ENCODE assay signal across 8 cellular contexts in the genomic region with DNA sequence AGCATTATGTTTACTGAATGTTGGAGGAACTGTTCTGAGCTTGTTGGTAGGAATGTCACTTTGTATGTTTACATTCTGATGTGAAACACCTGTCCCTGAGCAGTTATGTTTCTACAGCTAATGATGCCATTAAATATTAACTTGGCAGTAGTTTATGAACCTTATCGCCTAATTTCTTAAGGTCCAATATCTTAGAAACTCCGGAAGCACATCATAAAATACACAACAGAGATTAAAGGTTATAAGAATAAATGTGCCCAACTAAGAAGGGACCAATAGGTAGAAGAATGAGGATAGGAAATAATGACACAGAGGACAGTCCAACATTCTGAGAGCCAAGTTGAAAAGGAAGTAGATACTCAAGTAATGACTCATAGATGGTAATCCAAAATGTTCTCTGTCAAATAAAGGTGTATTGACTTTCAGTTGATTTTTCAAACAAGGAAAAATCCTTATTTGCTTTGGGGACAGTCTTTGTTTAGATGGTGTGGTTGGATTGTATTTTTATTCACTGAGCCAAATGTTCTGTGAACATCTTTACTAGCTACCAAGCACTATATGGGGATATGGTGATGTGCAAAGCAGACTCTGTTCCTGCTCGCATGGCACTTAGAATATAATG. TPM values are rescaled to one million over a fixed set of nuclear protein-coding genes. Genes with fewer than 3 reads are reported as not detected.
A peak's percentile ranks its signal among the peaks of the same experiment; 100 is the strongest.
DNase-seq lines count a peak whose midpoint lies in the region; ATAC-seq and TF ChIP-seq lines count a peak whose summit lies in the region.

No MANE protein-coding gene starts in this region.

- ATAC-seq in left ventricle myocardium superior = peak; percentile 27
- ATAC-seq in HG03520 (IDR thresholded peaks at IDR 0.05; ENCODE audit: unreplicated experiment) = peak; percentile 71
- peak; percentile 75 to 87 (median 76) for ATAC-seq in right lobe of liver
- ATAC-seq in GM21515 (IDR thresholded peaks at IDR 0.05; ENCODE audit: unreplicated experiment) = no peak
- ATAC-seq in HG03439 (IDR thresholded peaks at IDR 0.05; ENCODE audit: unreplicated experiment) = no peak

- H3K36me3 ChIP-seq in right lobe of liver = no peaks in the 10 kb centered on the region

- TF ChIP-seq CTCF in VCaP (conservative IDR thresholded peaks at IDR 0.05) (no peak), right lobe of liver (IDR thresholded peaks at IDR 0.05) (no peak)

- no peak overlapping the region for H3K4me3 ChIP-seq in right lobe of liver

- TF ChIP-seq POLR2A in right lobe of liver (IDR thresholded peaks at IDR 0.05) = no peak

- H3K9me3 ChIP-seq in right lobe of liver = no peaks in the 10 kb centered on the region

- peaks cover 0 to 20% (median 9%) of the 10 kb centered on the region in 4 donors for H3K4me1 ChIP-seq in right lobe of liver

- peak overlapping the region; percentile 69 for H3K27ac ChIP-seq in VCaP
- peak overlapping the region in 2 of 3 donors; percentile 24 to 27 for H3K27ac ChIP-seq in right lobe of liver

- no peak for DNase-seq in left ventricle myocardium superior
- no peak for DNase-seq in cardiac septum (ENCODE audit: low spot score)
- no peak for DNase-seq in right lobe of liver
- DNase-seq in AML-193 (lab: John Stamatoyannopoulos, UW) = no peak

- 39% methylated on average over 3 of the region's 3 CpGs for WGBS in right lobe of liver (ENCODE audit: insufficient coverage, low coverage, low lambda C conversion rate, missing lambda C conversion rate)

- H3K27me3 ChIP-seq in right lobe of liver = no peaks in the 10 kb centered on the region

- intact Hi-C loops in left ventricle myocardium superior (cut with micrococcal nuclease) (no loop called here), cardiac septum (cut with DNase I) (no loop called here), right lobe of liver (cut with DNase I) (no loop called here)

RNA-seq across cellular contexts. Expression of gene LCOR, which starts 31.9 kb away (rescaled TPM):
- total RNA-seq in left ventricle myocardium superior (19.8 TPM), cardiac septum (21.0 TPM), right lobe of liver (10 to 100 TPM in 5 of 6 experiments, 1 to 10 TPM in 1; 8.6 to 16.3 (median 12.9) TPM)

Comparison
In these comparisons a context has a peak if more than half of its experiments do, and no peak if none do; other contexts are left out.
1. ATAC-seq: peak in left ventricle myocardium superior (single experiment), HG03520 (single experiment) and right lobe of liver (4 of 4); none in GM21515 (single experiment) and HG03439 (single experiment).